1 cellular context compared by ENCODE assay signal in the genomic region with DNA sequence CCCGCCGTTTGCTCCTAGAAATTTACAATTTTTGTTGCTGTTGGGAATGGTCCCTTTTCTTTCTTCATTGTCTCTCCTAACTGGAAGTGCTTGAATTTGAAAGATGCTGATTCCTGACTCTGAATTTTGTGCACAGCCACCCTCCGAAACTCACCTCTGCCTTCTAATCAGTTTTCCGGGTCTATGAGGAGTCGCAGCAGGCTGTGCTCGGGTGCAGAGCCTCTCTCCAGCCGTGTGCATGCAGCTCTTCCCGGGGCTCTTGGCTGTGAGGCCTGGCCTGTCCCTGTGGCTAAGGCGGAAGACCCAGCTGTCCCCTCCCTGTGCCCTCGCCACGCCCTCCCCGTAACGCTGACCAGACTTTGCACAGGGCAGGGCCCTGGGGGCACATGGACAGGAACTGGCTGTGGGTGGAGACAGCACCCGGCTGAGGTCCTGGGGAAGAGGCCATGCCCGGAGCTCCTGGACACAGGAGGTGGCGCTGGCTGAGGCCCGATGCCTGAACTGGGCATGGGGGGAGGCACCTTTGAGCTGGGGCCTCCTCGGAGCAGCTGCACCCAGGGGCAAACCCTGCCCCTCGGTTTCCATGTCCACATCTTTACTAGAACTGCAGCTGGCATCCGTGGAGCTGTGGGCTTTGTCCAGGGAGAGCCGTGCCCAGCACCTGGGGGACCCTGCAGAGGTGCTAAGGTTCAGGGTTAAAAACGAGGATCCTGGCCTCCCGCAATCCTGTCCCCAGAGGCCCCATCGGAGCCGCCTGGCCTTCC.
TF ChIP-seq lines count a peak whose summit lies in the region.

No MANE protein-coding gene starts in this region.

TF ChIP-seq in HepG2, 621 proteins besides CTCF, POLR2A, EP300 and RAD21 (continued from another document and continues in another):
- TF ChIP-seq, protein P1, sequence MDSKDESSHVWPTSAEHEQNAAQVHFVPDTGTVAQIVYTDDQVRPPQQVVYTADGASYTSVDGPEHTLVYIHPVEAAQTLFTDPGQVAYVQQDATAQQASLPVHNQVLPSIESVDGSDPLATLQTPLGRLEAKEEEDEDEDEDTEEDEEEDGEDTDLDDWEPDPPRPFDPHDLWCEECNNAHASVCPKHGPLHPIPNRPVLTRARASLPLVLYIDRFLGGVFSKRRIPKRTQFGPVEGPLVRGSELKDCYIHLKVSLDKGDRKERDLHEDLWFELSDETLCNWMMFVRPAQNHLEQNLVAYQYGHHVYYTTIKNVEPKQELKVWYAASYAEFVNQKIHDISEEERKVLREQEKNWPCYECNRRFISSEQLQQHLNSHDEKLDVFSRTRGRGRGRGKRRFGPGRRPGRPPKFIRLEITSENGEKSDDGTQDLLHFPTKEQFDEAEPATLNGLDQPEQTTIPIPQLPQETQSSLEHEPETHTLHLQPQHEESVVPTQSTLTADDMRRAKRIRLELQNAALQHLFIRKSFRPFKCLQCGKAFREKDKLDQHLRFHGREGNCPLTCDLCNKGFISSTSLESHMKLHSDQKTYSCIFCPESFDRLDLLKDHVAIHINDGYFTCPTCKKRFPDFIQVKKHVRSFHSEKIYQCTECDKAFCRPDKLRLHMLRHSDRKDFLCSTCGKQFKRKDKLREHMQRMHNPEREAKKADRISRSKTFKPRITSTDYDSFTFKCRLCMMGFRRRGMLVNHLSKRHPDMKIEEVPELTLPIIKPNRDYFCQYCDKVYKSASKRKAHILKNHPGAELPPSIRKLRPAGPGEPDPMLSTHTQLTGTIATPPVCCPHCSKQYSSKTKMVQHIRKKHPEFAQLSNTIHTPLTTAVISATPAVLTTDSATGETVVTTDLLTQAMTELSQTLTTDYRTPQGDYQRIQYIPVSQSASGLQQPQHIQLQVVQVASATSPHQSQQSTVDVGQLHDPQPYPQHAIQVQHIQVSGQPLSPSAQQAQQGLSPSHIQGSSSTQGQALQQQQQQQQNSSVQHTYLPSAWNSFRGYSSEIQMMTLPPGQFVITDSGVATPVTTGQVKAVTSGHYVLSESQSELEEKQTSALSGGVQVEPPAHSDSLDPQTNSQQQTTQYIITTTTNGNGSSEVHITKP (CRISPR knock-in tag; IDR thresholded peaks at IDR 0.05; ENCODE audit: low read depth), result no peak
- TF ChIP-seq, protein P2, sequence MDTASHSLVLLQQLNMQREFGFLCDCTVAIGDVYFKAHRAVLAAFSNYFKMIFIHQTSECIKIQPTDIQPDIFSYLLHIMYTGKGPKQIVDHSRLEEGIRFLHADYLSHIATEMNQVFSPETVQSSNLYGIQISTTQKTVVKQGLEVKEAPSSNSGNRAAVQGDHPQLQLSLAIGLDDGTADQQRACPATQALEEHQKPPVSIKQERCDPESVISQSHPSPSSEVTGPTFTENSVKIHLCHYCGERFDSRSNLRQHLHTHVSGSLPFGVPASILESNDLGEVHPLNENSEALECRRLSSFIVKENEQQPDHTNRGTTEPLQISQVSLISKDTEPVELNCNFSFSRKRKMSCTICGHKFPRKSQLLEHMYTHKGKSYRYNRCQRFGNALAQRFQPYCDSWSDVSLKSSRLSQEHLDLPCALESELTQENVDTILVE (CRISPR knock-in tag; IDR thresholded peaks at IDR 0.05), result peak; percentile 66; the same call in 1 of the 2 replicates
- peak; percentile 41; the same call in 1 of the 2 replicates for TF ChIP-seq MIER2 (CRISPR knock-in tag; IDR thresholded peaks at IDR 0.05)
- TF ChIP-seq ZFP36L1 (CRISPR knock-in tag; IDR thresholded peaks at IDR 0.05), result peak; percentile 73; the same call in 1 of the 2 replicates
- TF ChIP-seq ELF3 (CRISPR knock-in tag; IDR thresholded peaks at IDR 0.05), result peak; percentile 95
- TF ChIP-seq ZNF562 (CRISPR knock-in tag; IDR thresholded peaks at IDR 0.05; ENCODE audit: borderline replicate concordance), result 0 out of 2 replicates have a peak, but pooled peaks have one; percentile 36
- TF ChIP-seq, protein P3, sequence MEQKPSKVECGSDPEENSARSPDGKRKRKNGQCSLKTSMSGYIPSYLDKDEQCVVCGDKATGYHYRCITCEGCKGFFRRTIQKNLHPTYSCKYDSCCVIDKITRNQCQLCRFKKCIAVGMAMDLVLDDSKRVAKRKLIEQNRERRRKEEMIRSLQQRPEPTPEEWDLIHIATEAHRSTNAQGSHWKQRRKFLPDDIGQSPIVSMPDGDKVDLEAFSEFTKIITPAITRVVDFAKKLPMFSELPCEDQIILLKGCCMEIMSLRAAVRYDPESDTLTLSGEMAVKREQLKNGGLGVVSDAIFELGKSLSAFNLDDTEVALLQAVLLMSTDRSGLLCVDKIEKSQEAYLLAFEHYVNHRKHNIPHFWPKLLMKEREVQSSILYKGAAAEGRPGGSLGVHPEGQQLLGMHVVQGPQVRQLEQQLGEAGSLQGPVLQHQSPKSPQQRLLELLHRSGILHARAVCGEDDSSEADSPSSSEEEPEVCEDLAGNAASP (CRISPR knock-in tag; IDR thresholded peaks at IDR 0.05; ENCODE audit: borderline replicate concordance), result peak; percentile 81
- TF ChIP-seq, protein P4, sequence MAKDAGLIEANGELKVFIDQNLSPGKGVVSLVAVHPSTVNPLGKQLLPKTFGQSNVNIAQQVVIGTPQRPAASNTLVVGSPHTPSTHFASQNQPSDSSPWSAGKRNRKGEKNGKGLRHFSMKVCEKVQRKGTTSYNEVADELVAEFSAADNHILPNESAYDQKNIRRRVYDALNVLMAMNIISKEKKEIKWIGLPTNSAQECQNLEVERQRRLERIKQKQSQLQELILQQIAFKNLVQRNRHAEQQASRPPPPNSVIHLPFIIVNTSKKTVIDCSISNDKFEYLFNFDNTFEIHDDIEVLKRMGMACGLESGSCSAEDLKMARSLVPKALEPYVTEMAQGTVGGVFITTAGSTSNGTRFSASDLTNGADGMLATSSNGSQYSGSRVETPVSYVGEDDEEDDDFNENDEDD (CRISPR knock-in tag; IDR thresholded peaks at IDR 0.05; ENCODE audit: borderline replicate concordance), result peak; percentile 85; the same call in 1 of the 2 replicates
- peak; percentile 81; the same call in 1 of the 2 replicates for TF ChIP-seq KLF12 (CRISPR knock-in tag; IDR thresholded peaks at IDR 0.05; ENCODE audit: borderline replicate concordance)
- peak; percentile 25; the same call in 1 of the 2 replicates for TF ChIP-seq ZNF572 (CRISPR knock-in tag; IDR thresholded peaks at IDR 0.05)
- peak; percentile 18 for TF ChIP-seq ZEB1 (IDR thresholded peaks at IDR 0.05; ENCODE audit: insufficient replicate concordance, low read depth)
- peak; percentile 43; the same call in 1 of the 2 replicates for TF ChIP-seq ZSCAN22 (CRISPR knock-in tag; IDR thresholded peaks at IDR 0.05)
- TF ChIP-seq, protein P5, sequence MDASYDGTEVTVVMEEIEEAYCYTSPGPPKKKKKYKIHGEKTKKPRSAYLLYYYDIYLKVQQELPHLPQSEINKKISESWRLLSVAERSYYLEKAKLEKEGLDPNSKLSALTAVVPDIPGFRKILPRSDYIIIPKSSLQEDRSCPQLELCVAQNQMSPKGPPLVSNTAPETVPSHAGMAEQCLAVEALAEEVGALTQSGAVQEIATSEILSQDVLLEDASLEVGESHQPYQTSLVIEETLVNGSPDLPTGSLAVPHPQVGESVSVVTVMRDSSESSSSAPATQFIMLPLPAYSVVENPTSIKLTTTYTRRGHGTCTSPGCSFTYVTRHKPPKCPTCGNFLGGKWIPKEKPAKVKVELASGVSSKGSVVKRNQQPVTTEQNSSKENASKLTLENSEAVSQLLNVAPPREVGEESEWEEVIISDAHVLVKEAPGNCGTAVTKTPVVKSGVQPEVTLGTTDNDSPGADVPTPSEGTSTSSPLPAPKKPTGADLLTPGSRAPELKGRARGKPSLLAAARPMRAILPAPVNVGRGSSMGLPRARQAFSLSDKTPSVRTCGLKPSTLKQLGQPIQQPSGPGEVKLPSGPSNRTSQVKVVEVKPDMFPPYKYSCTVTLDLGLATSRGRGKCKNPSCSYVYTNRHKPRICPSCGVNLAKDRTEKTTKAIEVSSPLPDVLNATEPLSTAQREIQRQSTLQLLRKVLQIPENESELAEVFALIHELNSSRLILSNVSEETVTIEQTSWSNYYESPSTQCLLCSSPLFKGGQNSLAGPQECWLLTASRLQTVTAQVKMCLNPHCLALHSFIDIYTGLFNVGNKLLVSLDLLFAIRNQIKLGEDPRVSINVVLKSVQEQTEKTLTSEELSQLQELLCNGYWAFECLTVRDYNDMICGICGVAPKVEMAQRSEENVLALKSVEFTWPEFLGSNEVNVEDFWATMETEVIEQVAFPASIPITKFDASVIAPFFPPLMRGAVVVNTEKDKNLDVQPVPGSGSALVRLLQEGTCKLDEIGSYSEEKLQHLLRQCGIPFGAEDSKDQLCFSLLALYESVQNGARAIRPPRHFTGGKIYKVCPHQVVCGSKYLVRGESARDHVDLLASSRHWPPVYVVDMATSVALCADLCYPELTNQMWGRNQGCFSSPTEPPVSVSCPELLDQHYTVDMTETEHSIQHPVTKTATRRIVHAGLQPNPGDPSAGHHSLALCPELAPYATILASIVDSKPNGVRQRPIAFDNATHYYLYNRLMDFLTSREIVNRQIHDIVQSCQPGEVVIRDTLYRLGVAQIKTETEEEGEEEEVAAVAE (CRISPR knock-in tag; IDR thresholded peaks at IDR 0.05; ENCODE audit: borderline replicate concordance), result peak; percentile 47; the same call in 1 of the 2 replicates
- TF ChIP-seq, protein P6, sequence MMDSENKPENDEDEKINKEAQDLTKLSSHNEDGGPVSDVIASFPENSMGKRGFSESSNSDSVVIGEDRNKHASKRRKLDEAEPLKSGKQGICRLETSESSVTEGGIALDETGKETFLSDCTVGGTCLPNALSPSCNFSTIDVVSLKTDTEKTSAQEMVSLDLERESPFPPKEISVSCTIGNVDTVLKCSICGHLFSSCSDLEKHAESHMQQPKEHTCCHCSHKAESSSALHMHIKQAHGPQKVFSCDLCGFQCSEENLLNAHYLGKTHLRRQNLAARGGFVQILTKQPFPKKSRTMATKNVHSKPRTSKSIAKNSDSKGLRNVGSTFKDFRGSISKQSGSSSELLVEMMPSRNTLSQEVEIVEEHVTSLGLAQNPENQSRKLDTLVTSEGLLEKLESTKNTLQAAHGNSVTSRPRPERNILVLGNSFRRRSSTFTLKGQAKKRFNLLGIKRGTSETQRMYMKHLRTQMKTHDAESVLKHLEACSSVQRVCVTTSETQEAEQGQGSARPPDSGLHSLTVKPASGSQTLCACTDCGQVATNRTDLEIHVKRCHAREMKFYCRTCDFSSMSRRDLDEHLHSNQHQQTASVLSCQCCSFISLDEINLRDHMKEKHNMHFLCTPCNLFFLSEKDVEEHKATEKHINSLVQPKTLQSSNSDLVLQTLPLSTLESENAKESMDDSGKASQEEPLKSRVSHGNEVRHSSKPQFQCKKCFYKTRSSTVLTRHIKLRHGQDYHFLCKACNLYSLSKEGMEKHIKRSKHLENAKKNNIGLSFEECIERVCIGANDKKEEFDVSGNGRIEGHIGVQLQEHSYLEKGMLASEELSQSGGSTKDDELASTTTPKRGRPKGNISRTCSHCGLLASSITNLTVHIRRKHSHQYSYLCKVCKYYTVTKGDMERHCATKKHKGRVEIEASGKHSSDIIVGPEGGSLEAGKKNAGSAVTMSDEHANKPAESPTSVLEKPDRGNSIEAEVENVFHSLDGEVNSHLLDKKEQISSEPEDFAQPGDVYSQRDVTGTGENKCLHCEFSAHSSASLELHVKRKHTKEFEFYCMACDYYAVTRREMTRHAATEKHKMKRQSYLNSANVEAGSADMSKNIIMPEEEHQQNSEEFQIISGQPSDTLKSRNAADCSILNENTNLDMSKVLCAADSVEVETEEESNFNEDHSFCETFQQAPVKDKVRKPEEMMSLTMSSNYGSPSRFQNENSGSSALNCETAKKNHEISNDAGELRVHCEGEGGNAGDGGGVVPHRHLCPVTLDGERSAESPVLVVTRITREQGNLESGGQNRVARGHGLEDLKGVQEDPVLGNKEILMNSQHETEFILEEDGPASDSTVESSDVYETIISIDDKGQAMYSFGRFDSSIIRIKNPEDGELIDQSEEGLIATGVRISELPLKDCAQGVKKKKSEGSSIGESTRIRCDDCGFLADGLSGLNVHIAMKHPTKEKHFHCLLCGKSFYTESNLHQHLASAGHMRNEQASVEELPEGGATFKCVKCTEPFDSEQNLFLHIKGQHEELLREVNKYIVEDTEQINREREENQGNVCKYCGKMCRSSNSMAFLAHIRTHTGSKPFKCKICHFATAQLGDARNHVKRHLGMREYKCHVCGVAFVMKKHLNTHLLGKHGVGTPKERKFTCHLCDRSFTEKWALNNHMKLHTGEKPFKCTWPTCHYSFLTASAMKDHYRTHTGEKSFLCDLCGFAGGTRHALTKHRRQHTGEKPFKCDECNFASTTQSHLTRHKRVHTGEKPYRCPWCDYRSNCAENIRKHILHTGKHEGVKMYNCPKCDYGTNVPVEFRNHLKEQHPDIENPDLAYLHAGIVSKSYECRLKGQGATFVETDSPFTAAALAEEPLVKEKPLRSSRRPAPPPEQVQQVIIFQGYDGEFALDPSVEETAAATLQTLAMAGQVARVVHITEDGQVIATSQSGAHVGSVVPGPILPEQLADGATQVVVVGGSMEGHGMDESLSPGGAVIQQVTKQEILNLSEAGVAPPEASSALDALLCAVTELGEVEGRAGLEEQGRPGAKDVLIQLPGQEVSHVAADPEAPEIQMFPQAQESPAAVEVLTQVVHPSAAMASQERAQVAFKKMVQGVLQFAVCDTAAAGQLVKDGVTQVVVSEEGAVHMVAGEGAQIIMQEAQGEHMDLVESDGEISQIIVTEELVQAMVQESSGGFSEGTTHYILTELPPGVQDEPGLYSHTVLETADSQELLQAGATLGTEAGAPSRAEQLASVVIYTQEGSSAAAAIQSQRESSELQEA (CRISPR knock-in tag; IDR thresholded peaks at IDR 0.05; ENCODE audit: not compliant biosample characterization), result peak; percentile 72
- TF ChIP-seq, protein P7, sequence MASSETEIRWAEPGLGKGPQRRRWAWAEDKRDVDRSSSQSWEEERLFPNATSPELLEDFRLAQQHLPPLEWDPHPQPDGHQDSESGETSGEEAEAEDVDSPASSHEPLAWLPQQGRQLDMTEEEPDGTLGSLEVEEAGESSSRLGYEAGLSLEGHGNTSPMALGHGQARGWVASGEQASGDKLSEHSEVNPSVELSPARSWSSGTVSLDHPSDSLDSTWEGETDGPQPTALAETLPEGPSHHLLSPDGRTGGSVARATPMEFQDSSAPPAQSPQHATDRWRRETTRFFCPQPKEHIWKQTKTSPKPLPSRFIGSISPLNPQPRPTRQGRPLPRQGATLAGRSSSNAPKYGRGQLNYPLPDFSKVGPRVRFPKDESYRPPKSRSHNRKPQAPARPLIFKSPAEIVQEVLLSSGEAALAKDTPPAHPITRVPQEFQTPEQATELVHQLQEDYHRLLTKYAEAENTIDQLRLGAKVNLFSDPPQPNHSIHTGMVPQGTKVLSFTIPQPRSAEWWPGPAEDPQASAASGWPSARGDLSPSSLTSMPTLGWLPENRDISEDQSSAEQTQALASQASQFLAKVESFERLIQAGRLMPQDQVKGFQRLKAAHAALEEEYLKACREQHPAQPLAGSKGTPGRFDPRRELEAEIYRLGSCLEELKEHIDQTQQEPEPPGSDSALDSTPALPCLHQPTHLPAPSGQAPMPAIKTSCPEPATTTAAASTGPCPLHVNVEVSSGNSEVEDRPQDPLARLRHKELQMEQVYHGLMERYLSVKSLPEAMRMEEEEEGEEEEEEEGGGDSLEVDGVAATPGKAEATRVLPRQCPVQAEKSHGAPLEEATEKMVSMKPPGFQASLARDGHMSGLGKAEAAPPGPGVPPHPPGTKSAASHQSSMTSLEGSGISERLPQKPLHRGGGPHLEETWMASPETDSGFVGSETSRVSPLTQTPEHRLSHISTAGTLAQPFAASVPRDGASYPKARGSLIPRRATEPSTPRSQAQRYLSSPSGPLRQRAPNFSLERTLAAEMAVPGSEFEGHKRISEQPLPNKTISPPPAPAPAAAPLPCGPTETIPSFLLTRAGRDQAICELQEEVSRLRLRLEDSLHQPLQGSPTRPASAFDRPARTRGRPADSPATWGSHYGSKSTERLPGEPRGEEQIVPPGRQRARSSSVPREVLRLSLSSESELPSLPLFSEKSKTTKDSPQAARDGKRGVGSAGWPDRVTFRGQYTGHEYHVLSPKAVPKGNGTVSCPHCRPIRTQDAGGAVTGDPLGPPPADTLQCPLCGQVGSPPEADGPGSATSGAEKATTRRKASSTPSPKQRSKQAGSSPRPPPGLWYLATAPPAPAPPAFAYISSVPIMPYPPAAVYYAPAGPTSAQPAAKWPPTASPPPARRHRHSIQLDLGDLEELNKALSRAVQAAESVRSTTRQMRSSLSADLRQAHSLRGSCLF (CRISPR knock-in tag; IDR thresholded peaks at IDR 0.05; ENCODE audit: borderline replicate concordance), result no peak
- TF ChIP-seq ZNF614 (CRISPR knock-in tag; IDR thresholded peaks at IDR 0.05; ENCODE audit: borderline replicate concordance), result peak; percentile 86; the same call in 1 of the 2 replicates
- no peak for TF ChIP-seq PRPF4 (IDR thresholded peaks at IDR 0.05; ENCODE audit: low read depth, low read length, poor library complexity, severe bottlenecking)
- peak; percentile 81 for TF ChIP-seq ZNF343 (CRISPR knock-in tag; IDR thresholded peaks at IDR 0.05)
